ENCODE assay signal across 11 cellular contexts in the genomic region with DNA sequence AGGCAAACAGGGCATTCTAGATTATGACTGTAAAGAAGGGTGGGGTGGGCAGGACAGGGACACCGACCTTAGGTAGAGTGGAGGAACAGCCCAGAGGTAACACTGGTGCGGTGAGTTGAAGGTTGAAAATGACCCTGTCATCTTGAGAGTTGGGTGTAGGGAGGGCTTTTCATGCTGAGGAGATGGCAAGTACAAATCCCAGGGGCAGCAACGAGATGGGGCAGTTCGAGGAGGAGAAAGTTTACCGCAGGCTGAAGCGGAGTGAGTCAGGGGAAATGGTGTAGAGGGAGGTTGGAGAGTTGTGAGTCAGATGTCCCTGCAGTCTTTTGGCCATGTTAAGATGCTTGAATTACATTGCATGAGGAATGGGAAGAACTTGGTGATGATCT.
DNase-seq lines count a peak whose midpoint lies in the region; ATAC-seq and TF ChIP-seq lines count a peak whose summit lies in the region.
"Had no signal": no experiment of that assay in that cellular context is flagged by ENCODE, and none has a peak within 500 bp of the region (broad histone marks: within the 10 kb centered on the region; RNA-seq: fewer than 3 reads in every experiment).

No MANE protein-coding gene starts in this region.

- H3K27ac ChIP-seq in AG04450 (ENCODE audit: low read depth, low read length) (peak overlapping the region; percentile 48), foreskin keratinocyte (no peak overlapping the region), A673 (ENCODE audit: low read depth, low read length, poor library complexity, severe bottlenecking) (no peak overlapping the region)
- H3K27ac ChIP-seq: upper lobe of left lung had no signal

- peak; percentile 95 for ATAC-seq in foreskin keratinocyte

- CTCF ChIA-PET in AG04450 (lab: Charles Lee): no interaction called here
- CTCF ChIA-PET in A673 (lab: Charles Lee): no interaction called here

- no peaks in the 10 kb centered on the region for H3K36me3 ChIP-seq in A673 (ENCODE audit: insufficient read depth, low read length, poor library complexity, severe bottlenecking)

- peaks cover 8% of the 10 kb centered on the region for H3K9me3 ChIP-seq in AG04450 (ENCODE audit: control insufficient read depth, insufficient read depth, low read length)
- no peaks in the 10 kb centered on the region for H3K9me3 ChIP-seq in A673 (ENCODE audit: low read depth, low read length, poor library complexity, severe bottlenecking)

- H3K4me3 Mint-ChIP-seq in T-helper 2 cell treated with Interferon-gamma antibody and Interleukin-4, amounts not matched to agents 5 μg/mL and 100 μg/mL, for 36 hours: peak overlapping the region; percentile 12

- H3K4me1 Mint-ChIP-seq in T-helper 2 cell treated with Interferon-gamma antibody and Interleukin-4, amounts not matched to agents 5 μg/mL and 100 μg/mL, for 36 hours (ENCODE audit: low read depth): peaks cover 64% of the 10 kb centered on the region

- DNase-seq in AG04450 (ENCODE audit: low read depth, low spot score) (peak; percentile 16), GM19240 (ENCODE audit: insufficient read length, low spot score) (peak; percentile 34), foreskin keratinocyte (peak; percentile 57 to 78), DMS114 treated with DMSO at 0.1 percent for 48 hours (lab: John Stamatoyannopoulos, UW; ENCODE audit: unreplicated experiment) (no peak), iPS-NIHi11 (ENCODE audit: low spot score) (no peak), NCI-H2196 treated with DMSO at 0.1 percent for 48 hours (lab: John Stamatoyannopoulos, UW; ENCODE audit: unreplicated experiment) (no peak), A673 (ENCODE audit: low spot score) (no peak)
- peak; percentile 28 for DNase-seq in T-helper 2 cell treated with Interferon-gamma antibody and Interleukin-4, amounts not matched to agents 5 μg/mL and 100 μg/mL, for 36 hours (ENCODE audit: low spot score)
- DNase-seq: DMS53, NCI-H2107, upper lobe of left lung had no signal

- H3K36me3 Mint-ChIP-seq in T-helper 2 cell treated with Interferon-gamma antibody and Interleukin-4, amounts not matched to agents 5 μg/mL and 100 μg/mL, for 36 hours (ENCODE audit: low read depth): peaks cover 46% of the 10 kb centered on the region

- peaks cover 9% of the 10 kb centered on the region for H3K9me3 Mint-ChIP-seq in T-helper 2 cell treated with Interferon-gamma antibody and Interleukin-4, amounts not matched to agents 5 μg/mL and 100 μg/mL, for 36 hours

- no TSS peak for BruUV-seq in A673 (replicated peaks; lab: Mats Ljungman, UMichigan)

- no peak for TF ChIP-seq CTCF in AG04450 (IDR thresholded peaks at IDR 0.05; ENCODE audit: low read depth, low read length)
- TF ChIP-seq CTCF in foreskin keratinocyte (conservative IDR thresholded peaks at IDR 0.05): no peak
- no peak for TF ChIP-seq CTCF in A673 (conservative IDR thresholded peaks at IDR 0.05; ENCODE audit: low read depth, low read length)

- POLR2A ChIA-PET in AG04450 (lab: Yijun Ruan, JAX) (no interaction called here), A673 (lab: Charles Lee; ENCODE audit: low non-redundant PET) (no interaction called here)

- no peaks in the 10 kb centered on the region for H3K27me3 Mint-ChIP-seq in T-helper 2 cell treated with Interferon-gamma antibody and Interleukin-4, amounts not matched to agents 5 μg/mL and 100 μg/mL, for 36 hours (ENCODE audit: low read depth)

- intact Hi-C loops in A673 (cut with micrococcal nuclease; ENCODE audit: unreplicated experiment): no loop called here

- H3K4me3 ChIP-seq in AG04450 (ENCODE audit: low read depth, low read length): no peak overlapping the region
- no peak overlapping the region for H3K4me3 ChIP-seq in A673 (ENCODE audit: low read depth, low read length, poor library complexity, severe bottlenecking)
- H3K4me3 ChIP-seq: upper lobe of left lung had no signal

- peak overlapping the region; percentile 56 for H3K27ac Mint-ChIP-seq in T-helper 2 cell treated with Interferon-gamma antibody and Interleukin-4, amounts not matched to agents 5 μg/mL and 100 μg/mL, for 36 hours

- H3K4me1 ChIP-seq in foreskin keratinocyte: peaks cover 9% of the 10 kb centered on the region
- no peaks in the 10 kb centered on the region for H3K4me1 ChIP-seq in A673 (ENCODE audit: insufficient read depth, low read length, poor library complexity, severe bottlenecking)
- H3K4me1 ChIP-seq: upper lobe of left lung had no signal

- no peaks in the 10 kb centered on the region for H3K27me3 ChIP-seq in AG04450 (ENCODE audit: control insufficient read depth, insufficient read depth, low read length)
- no peaks in the 10 kb centered on the region for H3K27me3 ChIP-seq in foreskin keratinocyte
- no peaks in the 10 kb centered on the region for H3K27me3 ChIP-seq in A673 (replicated peaks; ENCODE audit: insufficient read depth, low read depth, low read length, poor library complexity)
- H3K27me3 ChIP-seq: upper lobe of left lung had no signal

Comparison
In these comparisons a context has a peak if more than half of its experiments do, and no peak if none do; other contexts are left out.
1. DNase-seq: peak in AG04450 (single experiment), GM19240 (single experiment), T-helper 2 cell treated with Interferon-gamma antibody and Interleukin-4, amounts not matched to agents 5 μg/mL and 100 μg/mL, for 36 hours (single experiment) and foreskin keratinocyte (2 of 2); none in DMS114 treated with DMSO at 0.1 percent for 48 hours (single experiment), iPS-NIHi11 (single experiment), NCI-H2196 treated with DMSO at 0.1 percent for 48 hours (single experiment) and A673 (single experiment).